8 cellular contexts compared by ENCODE assay signal in genomic region chr7:140397784-140398750, GRCh38.
DNase-seq lines count a peak whose midpoint lies in the region; ATAC-seq and TF ChIP-seq lines count a peak whose summit lies in the region.

SLC37A3 (minus strand) TSS chr7:140398530; CDS start chr7:140382526, 16,004 bp downstream.

- ATAC-seq in HG03064 (IDR thresholded peaks at IDR 0.05; ENCODE audit: low read depth, unreplicated experiment) = peak; percentile 98

- peak; percentile 64 for TF ChIP-seq POLR2A in GM18526 (IDR thresholded peaks at IDR 0.05; ENCODE audit: extremely low read depth, insufficient read length)

- TF ChIP-seq CTCF in 22Rv1 (IDR thresholded peaks at IDR 0.05) = no peak

- peak; percentile 92 for DNase-seq in NCI-H2196 (lab: John Stamatoyannopoulos, UW; ENCODE audit: unreplicated experiment)
- DNase-seq in activated CD4-positive, CD25-positive, alpha-beta regulatory T cell treated with anti-CD3 and anti-CD28 coated beads, Interleukin-2, amount 50 U/mL, for 72 hours = peak; percentile 90
- peak; percentile 39 to 46 for DNase-seq in cerebellar nuclear complex (lab: John Stamatoyannopoulos, UW)
- peak; percentile 93 for DNase-seq in islet precursor cell
- peak; percentile 69 to 83 for DNase-seq in stimulated activated CD4-positive, alpha-beta T cell treated with anti-CD3 and anti-CD28 coated beads, Interleukin-15, amount 100 ng/mL, for 1 hour (ENCODE audit: low read depth in 1 of 2, low spot score in 1 of 2)

- H3K27ac ChIP-seq in 22Rv1 = peak within 1 kb of the TSS; percentile 53

Comparison
In these comparisons a context has a peak if more than half of its experiments do, and no peak if none do; other contexts are left out.
1. Peak in every context shown above with its lines: DNase-seq, ATAC-seq and H3K27ac ChIP-seq.
2. DNase-seq: peak in every context shown above with its lines; median percentile 93 in islet precursor cell; 92 in NCI-H2196; 90 in activated CD4-positive, CD25-positive, alpha-beta regulatory T cell treated with anti-CD3 and anti-CD28 coated beads, Interleukin-2, amount 50 U/mL, for 72 hours; 76 in stimulated activated CD4-positive, alpha-beta T cell treated with anti-CD3 and anti-CD28 coated beads, Interleukin-15, amount 100 ng/mL, for 1 hour; 42 in cerebellar nuclear complex.